Comparison of ENCODE assay signal across 8 cellular contexts in genomic region chr12:13278249-13278787, GRCh38.
DNase-seq lines count a peak whose midpoint lies in the region; ATAC-seq and TF ChIP-seq lines count a peak whose summit lies in the region.

No MANE protein-coding gene starts in this region.

- no peak overlapping the region for H3K4me3 Mint-ChIP-seq in endothelial cell (ENCODE audit: unreplicated experiment)

- H3K27me3 Mint-ChIP-seq in endothelial cell (ENCODE audit: unreplicated experiment) = peaks cover 1% of the 10 kb centered on the region

- H3K9me3 Mint-ChIP-seq in endothelial cell (ENCODE audit: unreplicated experiment) = no peaks in the 10 kb centered on the region

- H3K27ac Mint-ChIP-seq in endothelial cell (ENCODE audit: unreplicated experiment) = no peak overlapping the region

- H3K4me1 Mint-ChIP-seq in endothelial cell (ENCODE audit: unreplicated experiment) = peaks cover 29% of the 10 kb centered on the region

- no peaks in the 10 kb centered on the region for H3K36me3 Mint-ChIP-seq in endothelial cell (ENCODE audit: low read depth, unreplicated experiment)

- peak; percentile 80 for ATAC-seq in HG02885 (IDR thresholded peaks at IDR 0.05; ENCODE audit: poor library complexity, unreplicated experiment)

- peak; percentile 73 for DNase-seq in NCI-H345 treated with DMSO at 0.1 percent for 48 hours (lab: John Stamatoyannopoulos, UW; ENCODE audit: unreplicated experiment)
- peak; percentile 19 to 45 (median 38) for DNase-seq in activated CD8-positive, alpha-beta memory T cell treated with anti-CD3 and anti-CD28 coated beads for 48 hours (ENCODE audit: low read depth in 2 of 3, low spot score in 2 of 3)
- peak; percentile 88 for DNase-seq in endothelial cell (ENCODE audit: low spot score)
- DNase-seq in midbrain (lab: John Stamatoyannopoulos, UW) = peak; percentile 82
- DNase-seq in stimulated activated CD8-positive, alpha-beta memory T cell treated with anti-CD3 and anti-CD28 coated beads, Interleukin-2, amount 100 ng/mL, for 1 hour (ENCODE audit: low read depth in 2 of 2) = peak; percentile 8 to 28
- DNase-seq in KG1 (lab: John Stamatoyannopoulos, UW) = no peak

- peak; percentile 89 for TF ChIP-seq CTCF in GM12874 (IDR thresholded peaks at IDR 0.05; ENCODE audit: insufficient read depth, low read depth, low read length)
- TF ChIP-seq CTCF in endothelial cell (IDR thresholded peaks at IDR 0.05; ENCODE audit: unreplicated experiment) = peak; percentile 93
